11 cellular contexts compared by ENCODE assay signal in the genomic region with DNA sequence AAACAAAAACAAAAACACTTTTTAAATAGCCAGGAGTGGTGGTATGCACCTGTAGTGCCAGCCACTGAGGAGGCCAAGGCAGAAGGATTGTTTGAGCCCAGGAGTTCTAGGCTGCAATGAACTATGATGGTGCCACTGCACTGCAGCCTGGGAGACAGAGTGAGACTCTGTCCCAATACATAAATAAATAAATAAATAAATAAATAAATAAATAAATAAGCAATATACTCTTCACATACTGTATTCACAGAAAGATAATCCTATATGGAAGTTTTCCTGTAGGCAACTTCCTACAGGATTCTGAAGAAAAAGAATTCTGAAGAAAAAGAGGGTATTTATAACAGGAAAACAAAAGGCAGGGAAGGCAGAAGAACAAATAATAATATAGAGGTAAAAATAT.
"Had no signal": no experiment of that assay in that cellular context is flagged by ENCODE, and none has a peak within 500 bp of the region (broad histone marks: within the 10 kb centered on the region; RNA-seq: fewer than 3 reads in every experiment).

No MANE protein-coding gene starts in this region.

- H3K36me3 ChIP-seq: HAP-1 had no signal

- H3K4me3 ChIP-seq: GM23248, GM23338, HAP-1 had no signal

- ATAC-seq: GM23338, HCT116 had no signal

- H3K9me3 ChIP-seq: HAP-1 had no signal

- H3K4me2 ChIP-seq: GM23338 had no signal

- H3K27ac ChIP-seq: GM23248 had no signal

- DNase-seq: GM23248, GOT3, H7, H9, HCEC 1CT, HFFc6 had no signal

- FAIRE-seq: H1, H54 had no signal

- H3K4me1 ChIP-seq: HAP-1 had no signal
